ENCODE assay signal across 1 cellular context in the genomic region with DNA sequence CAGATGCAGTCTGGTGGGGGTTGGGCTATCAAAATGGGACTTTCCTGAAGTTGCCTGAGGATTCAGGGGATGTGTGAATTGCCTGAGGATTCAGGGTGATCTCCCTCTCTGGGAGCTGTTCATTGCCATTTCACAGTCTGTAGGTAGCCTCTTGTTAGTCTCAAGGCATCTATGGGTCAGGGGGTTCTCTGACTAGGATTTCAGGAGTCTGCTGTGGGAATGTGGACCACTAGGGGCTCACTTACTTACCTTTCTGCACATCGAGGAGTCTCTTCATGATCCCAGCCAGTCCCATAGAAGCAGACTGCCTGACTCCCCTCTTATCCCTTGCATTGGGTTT.
TF ChIP-seq lines count a peak whose summit lies in the region.

No MANE protein-coding gene starts in this region.

TF ChIP-seq in IMR-90, 13 proteins besides CTCF, POLR2A, EP300 and RAD21:
- TF ChIP-seq RFX5 (IDR thresholded peaks at IDR 0.05; ENCODE audit: low read depth, low read length) (no peak), RCOR1 (IDR thresholded peaks at IDR 0.05; ENCODE audit: insufficient replicate concordance, low read length) (no peak), MAZ (IDR thresholded peaks at IDR 0.05; ENCODE audit: borderline replicate concordance, low read depth, low read length) (no peak), CEBPB (IDR thresholded peaks at IDR 0.05; ENCODE audit: low read depth, low read length) (no peak), MAFK (IDR thresholded peaks at IDR 0.05; ENCODE audit: low read depth, low read length) (no peak), CHD1 (IDR thresholded peaks at IDR 0.05; ENCODE audit: low read depth, low read length) (no peak), BHLHE40 (IDR thresholded peaks at IDR 0.05; ENCODE audit: low read depth, low read length) (no peak), FOS (IDR thresholded peaks at IDR 0.05; ENCODE audit: low read depth, low read length) (no peak)
- TF ChIP-seq, protein P1, sequence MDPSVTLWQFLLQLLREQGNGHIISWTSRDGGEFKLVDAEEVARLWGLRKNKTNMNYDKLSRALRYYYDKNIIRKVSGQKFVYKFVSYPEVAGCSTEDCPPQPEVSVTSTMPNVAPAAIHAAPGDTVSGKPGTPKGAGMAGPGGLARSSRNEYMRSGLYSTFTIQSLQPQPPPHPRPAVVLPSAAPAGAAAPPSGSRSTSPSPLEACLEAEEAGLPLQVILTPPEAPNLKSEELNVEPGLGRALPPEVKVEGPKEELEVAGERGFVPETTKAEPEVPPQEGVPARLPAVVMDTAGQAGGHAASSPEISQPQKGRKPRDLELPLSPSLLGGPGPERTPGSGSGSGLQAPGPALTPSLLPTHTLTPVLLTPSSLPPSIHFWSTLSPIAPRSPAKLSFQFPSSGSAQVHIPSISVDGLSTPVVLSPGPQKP (IDR thresholded peaks at IDR 0.05; ENCODE audit: borderline replicate concordance, low read depth, low read length): no peak
TF ChIP-seq in IMR-90: peak in this region for 0.
